Comparison of ENCODE assay signal across 12 cellular contexts in the genomic region with DNA sequence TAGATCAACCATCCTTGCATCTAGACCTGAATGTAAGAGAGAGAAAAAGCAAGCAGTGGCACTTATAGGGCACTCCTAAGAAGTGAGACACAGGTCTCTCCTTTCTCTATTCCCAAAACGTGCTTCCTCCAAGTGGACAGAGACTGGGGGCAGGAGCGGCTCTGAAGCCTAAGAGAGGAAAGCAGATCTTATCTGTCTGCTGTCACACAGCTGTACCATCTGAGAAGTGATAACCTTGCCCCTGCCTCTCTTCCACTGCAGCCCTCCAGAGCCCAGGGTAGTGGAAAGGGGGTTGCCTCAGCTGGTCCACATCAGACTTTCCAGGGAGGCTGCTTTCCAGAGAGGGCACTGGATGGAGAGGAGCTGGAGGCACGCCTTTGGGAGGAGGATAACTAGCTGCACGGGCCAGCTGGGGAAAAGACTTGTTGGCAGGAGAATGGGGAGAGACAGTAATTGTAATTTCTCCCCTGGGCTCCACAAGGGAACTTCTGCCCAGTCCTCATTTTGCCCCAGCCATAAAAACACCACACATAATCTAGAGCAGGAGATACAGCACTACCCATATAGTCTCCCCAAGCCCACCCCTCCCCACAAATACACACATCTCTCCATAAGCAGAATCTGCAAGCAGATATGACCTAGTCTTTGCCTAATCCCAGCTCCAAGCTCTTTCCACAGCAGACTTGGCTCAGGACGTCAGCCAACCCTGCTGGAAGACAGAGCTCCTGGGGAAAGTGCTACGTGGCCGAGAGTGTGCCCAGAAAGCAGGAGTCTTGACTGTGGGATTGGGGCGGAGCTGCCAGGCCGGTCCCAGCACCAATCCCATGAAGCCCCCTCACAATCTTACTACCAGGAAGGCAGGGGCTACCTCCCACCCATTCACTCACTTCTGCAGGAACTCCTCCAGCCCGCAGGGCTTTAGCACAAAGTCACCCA. TPM values are rescaled to one million over a fixed set of nuclear protein-coding genes. Genes with fewer than 3 reads are reported as not detected.
DNase-seq lines count a peak whose midpoint lies in the region; ATAC-seq and TF ChIP-seq lines count a peak whose summit lies in the region.
"Had no signal": no experiment of that assay in that cellular context is flagged by ENCODE, and none has a peak within 500 bp of the region (broad histone marks: within the 10 kb centered on the region; RNA-seq: fewer than 3 reads in every experiment).

No MANE protein-coding gene starts in this region.

- H3K4me1 Mint-ChIP-seq in activated T-cell treated with anti-CD3 and anti-CD28 coated beads, Interleukin-2, amount 50 U/mL, for 24 hours (ENCODE audit: low read depth) = peaks cover 63% of the 10 kb centered on the region
- H3K4me1 Mint-ChIP-seq in activated T-cell treated with anti-CD3 and anti-CD28 coated beads, Interleukin-2, amount 50 U/mL, for 4 hours (ENCODE audit: low read depth) = peaks cover 66% of the 10 kb centered on the region
- H3K4me1 Mint-ChIP-seq in chondrocyte (ENCODE audit: low read depth) = peaks cover 24% of the 10 kb centered on the region
- H3K4me1 Mint-ChIP-seq in activated T-helper 1 cell treated with anti-CD3 and anti-CD28 coated beads, Interleukin-12 subunit alpha, Interleukin-12 subunit beta, Interleukin-2, Interleukin-4 antibody, amounts not matched to agents 30 ng/mL and 10 ng/mL and 1 ng/mL, durations not matched to agents 14 hours and 24 hours and 36 hours (ENCODE audit: low read depth) = peaks cover 62% of the 10 kb centered on the region

- 63 to 65% methylated on average over 9 to 10 of the region's 10 CpGs for WGBS in upper lobe of left lung, 2 donors

- no peak for TF ChIP-seq EP300 in upper lobe of left lung (IDR thresholded peaks at IDR 0.05)

- no peaks in the 10 kb centered on the region for H3K9me3 Mint-ChIP-seq in activated T-cell treated with anti-CD3 and anti-CD28 coated beads, Interleukin-2, amount 50 U/mL, for 24 hours
- no peaks in the 10 kb centered on the region for H3K9me3 Mint-ChIP-seq in activated T-cell treated with anti-CD3 and anti-CD28 coated beads, Interleukin-2, amount 50 U/mL, for 4 hours
- H3K9me3 Mint-ChIP-seq in chondrocyte (ENCODE audit: low read depth) = no peaks in the 10 kb centered on the region
- H3K9me3 Mint-ChIP-seq in activated T-helper 1 cell treated with anti-CD3 and anti-CD28 coated beads, Interleukin-12 subunit alpha, Interleukin-12 subunit beta, Interleukin-2, Interleukin-4 antibody, amounts not matched to agents 30 ng/mL and 10 ng/mL and 1 ng/mL, durations not matched to agents 14 hours and 24 hours and 36 hours = no peaks in the 10 kb centered on the region

- H3K4me3 Mint-ChIP-seq in activated T-cell treated with anti-CD3 and anti-CD28 coated beads, Interleukin-2, amount 50 U/mL, for 24 hours = no peak overlapping the region
- no peak overlapping the region for H3K4me3 Mint-ChIP-seq in activated T-cell treated with anti-CD3 and anti-CD28 coated beads, Interleukin-2, amount 50 U/mL, for 4 hours
- no peak overlapping the region for H3K4me3 Mint-ChIP-seq in chondrocyte (ENCODE audit: unreplicated experiment)
- H3K4me3 Mint-ChIP-seq in activated T-helper 1 cell treated with anti-CD3 and anti-CD28 coated beads, Interleukin-12 subunit alpha, Interleukin-12 subunit beta, Interleukin-2, Interleukin-4 antibody, amounts not matched to agents 30 ng/mL and 10 ng/mL and 1 ng/mL, durations not matched to agents 14 hours and 24 hours and 36 hours = no peak overlapping the region

- no peak overlapping the region for H3K9ac ChIP-seq in mucosa of rectum (ENCODE audit: low read depth in 1 of 2, low read length in 2 of 2)

- ATAC-seq in activated T-cell treated with anti-CD3 and anti-CD28 coated beads, Interleukin-2, amount 50 U/mL, for 4 hours = no peak
- ATAC-seq in upper lobe of left lung (ENCODE audit: low FRiP score in 2 of 2) (peak in 1 of 2 donors; percentile 48), GM19324 (IDR thresholded peaks at IDR 0.05; ENCODE audit: low FRiP score, unreplicated experiment) (no peak)
- ATAC-seq: body of pancreas had no signal

- H3K36me3 Mint-ChIP-seq in activated T-cell treated with anti-CD3 and anti-CD28 coated beads, Interleukin-2, amount 50 U/mL, for 24 hours (ENCODE audit: low read depth) = peaks cover 53% of the 10 kb centered on the region
- H3K36me3 Mint-ChIP-seq in activated T-cell treated with anti-CD3 and anti-CD28 coated beads, Interleukin-2, amount 50 U/mL, for 4 hours (ENCODE audit: insufficient read depth) = peaks cover 28% of the 10 kb centered on the region
- peaks cover 31% of the 10 kb centered on the region for H3K36me3 Mint-ChIP-seq in chondrocyte (ENCODE audit: low read depth)
- H3K36me3 Mint-ChIP-seq in activated T-helper 1 cell treated with anti-CD3 and anti-CD28 coated beads, Interleukin-12 subunit alpha, Interleukin-12 subunit beta, Interleukin-2, Interleukin-4 antibody, amounts not matched to agents 30 ng/mL and 10 ng/mL and 1 ng/mL, durations not matched to agents 14 hours and 24 hours and 36 hours (ENCODE audit: low read depth) = peaks cover 51% of the 10 kb centered on the region

- TF ChIP-seq POLR2A in upper lobe of left lung (IDR thresholded peaks at IDR 0.05) = no peak

- no peaks in the 10 kb centered on the region for H3K9me3 ChIP-seq in mucosa of rectum (ENCODE audit: control insufficient read depth in 2 of 2, low read length in 2 of 2)
- no peaks in the 10 kb centered on the region for H3K9me3 ChIP-seq in upper lobe of left lung
- H3K9me3 ChIP-seq: body of pancreas had no signal

- TF ChIP-seq CTCF in chondrocyte (IDR thresholded peaks at IDR 0.05) (no peak), upper lobe of left lung (IDR thresholded peaks at IDR 0.05) (no peak)

- H3K4me1 ChIP-seq in mucosa of rectum (ENCODE audit: control insufficient read depth in 2 of 2, insufficient read depth in 2 of 2, low read length in 2 of 2) (peaks cover 7 to 14% of the 10 kb centered on the region in 2 donors), upper lobe of left lung (peaks cover 66 to 74% (median 73%) of the 10 kb centered on the region in 4 donors)

- H3K27ac ChIP-seq in mucosa of rectum (ENCODE audit: low read depth in 2 of 2, low read length in 2 of 2) (peak overlapping the region; percentile 2 to 6), upper lobe of left lung (peak overlapping the region; percentile 75 to 85 (median 80))

- H3K27me3 Mint-ChIP-seq in activated T-cell treated with anti-CD3 and anti-CD28 coated beads, Interleukin-2, amount 50 U/mL, for 24 hours = no peaks in the 10 kb centered on the region
- no peaks in the 10 kb centered on the region for H3K27me3 Mint-ChIP-seq in activated T-cell treated with anti-CD3 and anti-CD28 coated beads, Interleukin-2, amount 50 U/mL, for 4 hours (ENCODE audit: low read depth)
- H3K27me3 Mint-ChIP-seq in chondrocyte (ENCODE audit: low read depth) = no peaks in the 10 kb centered on the region
- H3K27me3 Mint-ChIP-seq in activated T-helper 1 cell treated with anti-CD3 and anti-CD28 coated beads, Interleukin-12 subunit alpha, Interleukin-12 subunit beta, Interleukin-2, Interleukin-4 antibody, amounts not matched to agents 30 ng/mL and 10 ng/mL and 1 ng/mL, durations not matched to agents 14 hours and 24 hours and 36 hours (ENCODE audit: insufficient read depth) = no peaks in the 10 kb centered on the region

- intact Hi-C loops in activated T-helper 1 cell treated with anti-CD3 and anti-CD28 coated beads, Interleukin-12 subunit alpha, Interleukin-12 subunit beta, Interleukin-2, Interleukin-4 antibody, amounts not matched to agents 30 ng/mL and 10 ng/mL and 1 ng/mL, durations not matched to agents 14 hours and 24 hours and 36 hours (cut with micrococcal nuclease) = loop anchor here (1.0 kb wide), 2 partner anchors 10 to 31 kb away; a partner anchor contains a TSS

- H3K4me3 ChIP-seq in mucosa of rectum (ENCODE audit: low read length in 2 of 2) = no peak overlapping the region
- H3K4me3 ChIP-seq in upper lobe of left lung = no peak overlapping the region
- H3K4me3 ChIP-seq: body of pancreas had no signal

- H3K27ac Mint-ChIP-seq in activated T-cell treated with anti-CD3 and anti-CD28 coated beads, Interleukin-2, amount 50 U/mL, for 24 hours = peak overlapping the region; percentile 87
- H3K27ac Mint-ChIP-seq in chondrocyte (ENCODE audit: unreplicated experiment) = no peak overlapping the region
- no peak overlapping the region for H3K27ac Mint-ChIP-seq in activated T-helper 1 cell treated with anti-CD3 and anti-CD28 coated beads, Interleukin-12 subunit alpha, Interleukin-12 subunit beta, Interleukin-2, Interleukin-4 antibody, amounts not matched to agents 30 ng/mL and 10 ng/mL and 1 ng/mL, durations not matched to agents 14 hours and 24 hours and 36 hours

- H3K36me3 ChIP-seq in mucosa of rectum (ENCODE audit: control insufficient read depth in 2 of 2, insufficient read depth in 2 of 2, low read length in 2 of 2) (peaks cover 61 to 66% of the 10 kb centered on the region in 2 donors), upper lobe of left lung (peaks cover 0 to 22% (median 16%) of the 10 kb centered on the region in 4 donors)

- no peaks in the 10 kb centered on the region for H3K27me3 ChIP-seq in mucosa of rectum (ENCODE audit: control insufficient read depth in 2 of 2, insufficient read depth in 2 of 2, low read length in 2 of 2)
- H3K27me3 ChIP-seq in upper lobe of left lung = no peaks in the 10 kb centered on the region
- H3K27me3 ChIP-seq: body of pancreas had no signal

- DNase-seq in activated T-cell treated with anti-CD3 and anti-CD28 coated beads, Interleukin-2, amount 50 U/mL, for 24 hours = no peak
- no peak for DNase-seq in activated T-cell treated with anti-CD3 and anti-CD28 coated beads, Interleukin-2, amount 50 U/mL, for 4 hours
- DNase-seq in chondrocyte (ENCODE audit: low spot score) (peak; percentile 46), upper lobe of left lung (no peak), CD1c-positive myeloid dendritic cell (ENCODE audit: extremely low spot score) (no peak)
- DNase-seq in activated T-helper 1 cell treated with anti-CD3 and anti-CD28 coated beads, Interleukin-12 subunit alpha, Interleukin-12 subunit beta, Interleukin-2, Interleukin-4 antibody, amounts not matched to agents 30 ng/mL and 10 ng/mL and 1 ng/mL, durations not matched to agents 14 hours and 24 hours and 36 hours (ENCODE audit: low spot score) = no peak
- DNase-seq: body of pancreas, GOT3, islet precursor cell, NCI-H2227 treated with DMSO at 0.1 percent for 48 hours had no signal

RNA-seq across cellular contexts. Expression of a gene that starts 31.2 kb away (rescaled TPM):
- 10 to 100 TPM; 13.6 to 18.1 (median 15.6) TPM for total RNA-seq in activated T-cell treated with anti-CD3 and anti-CD28 coated beads, Interleukin-2, amount 50 U/mL, for 4 hours
- total RNA-seq in chondrocyte (19.5 to 22.4 TPM (median 19.6 TPM) in 3 replicates), upper lobe of left lung (10 to 100 TPM; 14.1 to 84.9 (median 39.9) TPM)
- total RNA-seq in activated T-helper 1 cell treated with anti-CD3 and anti-CD28 coated beads, Interleukin-12 subunit alpha, Interleukin-12 subunit beta, Interleukin-2, Interleukin-4 antibody, amounts not matched to agents 30 ng/mL and 10 ng/mL and 1 ng/mL, durations not matched to agents 14 hours and 24 hours and 36 hours = 21.8 and 24.1 TPM in 2 replicates

RNA-seq across cellular contexts. Expression of a gene that starts 51.8 kb away (rescaled TPM):
- 10 to 100 TPM; 71.7 to 80.1 (median 72.9) TPM for total RNA-seq in activated T-cell treated with anti-CD3 and anti-CD28 coated beads, Interleukin-2, amount 50 U/mL, for 4 hours
- 29.7 to 41.0 TPM (median 40.9 TPM) in 3 replicates for total RNA-seq in chondrocyte
- 10 to 100 TPM; 30.4 to 67.8 (median 44.2) TPM for total RNA-seq in upper lobe of left lung
- total RNA-seq in activated T-helper 1 cell treated with anti-CD3 and anti-CD28 coated beads, Interleukin-12 subunit alpha, Interleukin-12 subunit beta, Interleukin-2, Interleukin-4 antibody, amounts not matched to agents 30 ng/mL and 10 ng/mL and 1 ng/mL, durations not matched to agents 14 hours and 24 hours and 36 hours = 75.8 and 76.2 TPM in 2 replicates

RNA-seq across cellular contexts. Expression of a gene that starts 52.8 kb away (rescaled TPM):
- total RNA-seq in activated T-cell treated with anti-CD3 and anti-CD28 coated beads, Interleukin-2, amount 50 U/mL, for 4 hours = 10 to 100 TPM; 57.4 to 70.3 (median 66.0) TPM
- total RNA-seq in chondrocyte (35.3 to 51.1 TPM (median 39.1 TPM) in 3 replicates), upper lobe of left lung (100 to 1,000 TPM in 2 of 6 donors, 10 to 100 TPM in 4; 40.0 to 167 (median 69.2) TPM)
- 75.5 and 80.3 TPM in 2 replicates for total RNA-seq in activated T-helper 1 cell treated with anti-CD3 and anti-CD28 coated beads, Interleukin-12 subunit alpha, Interleukin-12 subunit beta, Interleukin-2, Interleukin-4 antibody, amounts not matched to agents 30 ng/mL and 10 ng/mL and 1 ng/mL, durations not matched to agents 14 hours and 24 hours and 36 hours
